ENCODE assay signal across 8 cellular contexts in the genomic region with DNA sequence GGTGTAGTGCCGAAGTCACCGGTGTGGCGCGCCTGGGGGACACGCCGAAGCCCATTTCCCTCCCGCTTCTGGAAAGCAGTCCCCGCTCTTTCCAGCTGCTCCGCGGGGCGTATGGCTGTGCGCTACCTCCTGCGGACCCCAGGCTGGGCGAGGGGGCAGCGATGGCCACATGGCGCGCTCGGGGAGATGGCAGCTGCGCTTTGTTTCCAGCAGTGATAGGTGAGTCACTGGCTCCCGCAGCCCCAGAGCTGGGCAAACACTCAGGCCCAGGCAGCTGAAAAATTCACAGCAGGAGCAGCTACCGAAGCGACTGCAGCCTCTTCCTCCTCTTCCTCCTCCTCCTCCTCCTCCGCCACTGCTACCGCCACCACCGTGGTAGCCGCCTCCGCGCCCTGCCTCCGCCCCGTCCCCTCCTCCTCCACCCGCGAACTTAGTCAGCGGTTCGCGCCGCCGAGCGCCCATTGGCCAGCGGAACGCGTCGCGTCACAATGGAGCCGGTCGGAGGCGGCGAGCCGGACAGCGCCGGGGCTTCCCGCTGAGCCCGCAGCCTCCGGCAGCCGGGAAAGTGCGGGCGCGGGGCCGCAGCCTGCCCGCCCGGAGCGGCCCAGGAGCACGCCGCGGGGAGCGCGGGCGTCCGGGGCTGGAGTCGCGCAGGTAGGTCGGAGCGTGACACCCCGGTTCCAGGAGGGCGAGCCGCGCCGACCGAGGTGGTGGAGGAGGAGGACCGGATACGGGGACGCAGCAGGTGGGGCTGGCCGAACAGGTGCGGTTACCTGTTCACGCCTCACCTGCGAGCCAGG. TPM values are rescaled to one million over a fixed set of nuclear protein-coding genes. Genes with fewer than 3 reads are reported as not detected.
DNase-seq lines count a peak whose midpoint lies in the region; ATAC-seq and TF ChIP-seq lines count a peak whose summit lies in the region.

A gene (plus strand): TSS at position 461 of the 800 bp plus-strand sequence. CDS start 57,822 bp downstream, outside the sequence.

- DNase-seq in DND-41 (peak; percentile 89), KG1 (lab: John Stamatoyannopoulos, UW) (peak; percentile 76), SHP77 (lab: John Stamatoyannopoulos, UW) (peak; percentile 75 to 82), activated gamma-delta T cell (lab: John Stamatoyannopoulos, UW) (peak; percentile 83), fibroblast of villous mesenchyme (ENCODE audit: low read depth) (peak; percentile 74), stomach (peak; percentile 92)

- H4K20me1 ChIP-seq in DND-41 (ENCODE audit: insufficient read depth, low read length), result no peaks in the 10 kb centered on the region
- H4K20me1 ChIP-seq in neural cell (ENCODE audit: insufficient read depth), result no peaks in the 10 kb centered on the region

- H2AFZ ChIP-seq in DND-41 (ENCODE audit: low read depth, low read length) (peak within 1 kb of the TSS; percentile 83), neural cell (ENCODE audit: low read depth, low read length) (peak within 1 kb of the TSS; percentile 98)

- peak within 1 kb of the TSS; percentile 76 for H3K9ac ChIP-seq in DND-41 (ENCODE audit: low read depth, low read length)
- H3K9ac ChIP-seq in neural cell (ENCODE audit: low read length), result peak within 1 kb of the TSS; percentile 91

- H3K27me3 ChIP-seq in DND-41 (ENCODE audit: insufficient read depth, low read length, poor library complexity) (no peaks in the 10 kb centered on the region), neural cell (ENCODE audit: insufficient read depth, low read depth, low read length) (no peaks in the 10 kb centered on the region), stomach (no peaks in the 10 kb centered on the region)

- TF ChIP-seq EP300 in neural cell (conservative IDR thresholded peaks at IDR 0.05; ENCODE audit: poor library complexity, severe bottlenecking) (peak; percentile 47), stomach (IDR thresholded peaks at IDR 0.05) (no peak)

- H3K4me2 ChIP-seq in DND-41 (ENCODE audit: insufficient read depth, low read length) (peak within 1 kb of the TSS; percentile 90), neural cell (ENCODE audit: low read length) (peak within 1 kb of the TSS; percentile 54)

- peak within 1 kb of the TSS; percentile 42 to 97; a peak in 3 of 4 replicates for H3K4me3 ChIP-seq in DND-41 (ENCODE audit: low read depth in 1 of 2, low read length in 2 of 2)
- H3K4me3 ChIP-seq in fibroblast of villous mesenchyme (ENCODE audit: low read depth, low read length), result peak within 1 kb of the TSS; percentile 77
- H3K4me3 ChIP-seq in neural cell (ENCODE audit: low read length), result peak within 1 kb of the TSS; percentile 100
- H3K4me3 ChIP-seq in stomach, result peak within 1 kb of the TSS; percentile 67 to 95 (median 82)

- TF ChIP-seq POLR2A in stomach (IDR thresholded peaks at IDR 0.05), result peak in 2 of 4 donors; percentile 35 to 55

- H3K27ac ChIP-seq in DND-41 (ENCODE audit: low read length), result peak within 1 kb of the TSS; percentile 71
- H3K27ac ChIP-seq in neural cell (ENCODE audit: low read length), result peak within 1 kb of the TSS; percentile 86
- peak within 1 kb of the TSS; percentile 94 to 98 (median 97) for H3K27ac ChIP-seq in stomach

- WGBS in stomach, 5 donors, result 0 to 1% (median 0%) methylated on average over 39 to 85 of the region's 85 CpGs

- ATAC-seq in DND-41 (ENCODE audit: insufficient read depth, low read depth) (peak; percentile 91), GM21723 (IDR thresholded peaks at IDR 0.05; ENCODE audit: unreplicated experiment) (peak; percentile 88)

- H3F3A ChIP-seq in neural cell (ENCODE audit: insufficient read depth, low read length, poor library complexity, severe bottlenecking), result no peaks in the 10 kb centered on the region

- no peaks in the 10 kb centered on the region for H3K9me2 ChIP-seq in neural cell (ENCODE audit: insufficient read depth, low read length)

- intact Hi-C loops in stomach (cut with DNase I; ENCODE audit: low total_unique reads), result no loop called here

- no peak for TF ChIP-seq CTCF in DND-41 (IDR thresholded peaks at IDR 0.05; ENCODE audit: borderline replicate concordance, extremely low read depth, low read length, poor library complexity, severe bottlenecking)
- TF ChIP-seq CTCF in fibroblast of villous mesenchyme (IDR thresholded peaks at IDR 0.05; ENCODE audit: insufficient read depth, low read depth, low read length), result no peak
- peak; percentile 17 for TF ChIP-seq CTCF in neural cell (IDR thresholded peaks at IDR 0.05; ENCODE audit: poor library complexity, severe bottlenecking)
- TF ChIP-seq CTCF in stomach (IDR thresholded peaks at IDR 0.05), result no peak

- peak; percentile 20 for TF ChIP-seq RAD21 in neural cell (conservative IDR thresholded peaks at IDR 0.05)

- H3K36me3 ChIP-seq in DND-41 (ENCODE audit: insufficient read depth, low read length) (no peaks in the 10 kb centered on the region), neural cell (ENCODE audit: insufficient read depth, low read length) (peaks cover 12% of the 10 kb centered on the region), stomach (no peaks in the 10 kb centered on the region)

- peaks cover 36% of the 10 kb centered on the region for H3K4me1 ChIP-seq in DND-41 (ENCODE audit: insufficient read depth, low read length)
- H3K4me1 ChIP-seq in stomach, result peaks cover 16 to 42% (median 30%) of the 10 kb centered on the region in 4 donors

- H3K9me3 ChIP-seq in DND-41 (ENCODE audit: insufficient read depth, low read length, severe bottlenecking), result no peaks in the 10 kb centered on the region
- no peaks in the 10 kb centered on the region for H3K9me3 ChIP-seq in neural cell (ENCODE audit: low read length)
- H3K9me3 ChIP-seq in stomach, result no peaks in the 10 kb centered on the region

- H3K79me2 ChIP-seq in DND-41 (ENCODE audit: insufficient read depth, low read length), result peaks cover 4% of the 10 kb centered on the region
- peaks cover 9% of the 10 kb centered on the region for H3K79me2 ChIP-seq in neural cell (replicated peaks; ENCODE audit: insufficient read depth, low read length)

TF ChIP-seq in neural cell, 6 proteins besides CTCF, POLR2A, EP300 and RAD21:
- TF ChIP-seq EZH2 (IDR thresholded peaks at IDR 0.05; ENCODE audit: borderline replicate concordance, insufficient read depth, low read length, poor library complexity, severe bottlenecking), result no peak
- no peak for TF ChIP-seq TAF1 (IDR thresholded peaks at IDR 0.05; ENCODE audit: low read depth)
- TF ChIP-seq POLR2AphosphoS5 (IDR thresholded peaks at IDR 0.05), result peak; percentile 86
- TF ChIP-seq SMC3 (conservative IDR thresholded peaks at IDR 0.05; ENCODE audit: poor library complexity), result peak; percentile 17
- TF ChIP-seq MXI1 (conservative IDR thresholded peaks at IDR 0.05; ENCODE audit: poor library complexity, severe bottlenecking), result peak; percentile 92
- TF ChIP-seq, protein P1, sequence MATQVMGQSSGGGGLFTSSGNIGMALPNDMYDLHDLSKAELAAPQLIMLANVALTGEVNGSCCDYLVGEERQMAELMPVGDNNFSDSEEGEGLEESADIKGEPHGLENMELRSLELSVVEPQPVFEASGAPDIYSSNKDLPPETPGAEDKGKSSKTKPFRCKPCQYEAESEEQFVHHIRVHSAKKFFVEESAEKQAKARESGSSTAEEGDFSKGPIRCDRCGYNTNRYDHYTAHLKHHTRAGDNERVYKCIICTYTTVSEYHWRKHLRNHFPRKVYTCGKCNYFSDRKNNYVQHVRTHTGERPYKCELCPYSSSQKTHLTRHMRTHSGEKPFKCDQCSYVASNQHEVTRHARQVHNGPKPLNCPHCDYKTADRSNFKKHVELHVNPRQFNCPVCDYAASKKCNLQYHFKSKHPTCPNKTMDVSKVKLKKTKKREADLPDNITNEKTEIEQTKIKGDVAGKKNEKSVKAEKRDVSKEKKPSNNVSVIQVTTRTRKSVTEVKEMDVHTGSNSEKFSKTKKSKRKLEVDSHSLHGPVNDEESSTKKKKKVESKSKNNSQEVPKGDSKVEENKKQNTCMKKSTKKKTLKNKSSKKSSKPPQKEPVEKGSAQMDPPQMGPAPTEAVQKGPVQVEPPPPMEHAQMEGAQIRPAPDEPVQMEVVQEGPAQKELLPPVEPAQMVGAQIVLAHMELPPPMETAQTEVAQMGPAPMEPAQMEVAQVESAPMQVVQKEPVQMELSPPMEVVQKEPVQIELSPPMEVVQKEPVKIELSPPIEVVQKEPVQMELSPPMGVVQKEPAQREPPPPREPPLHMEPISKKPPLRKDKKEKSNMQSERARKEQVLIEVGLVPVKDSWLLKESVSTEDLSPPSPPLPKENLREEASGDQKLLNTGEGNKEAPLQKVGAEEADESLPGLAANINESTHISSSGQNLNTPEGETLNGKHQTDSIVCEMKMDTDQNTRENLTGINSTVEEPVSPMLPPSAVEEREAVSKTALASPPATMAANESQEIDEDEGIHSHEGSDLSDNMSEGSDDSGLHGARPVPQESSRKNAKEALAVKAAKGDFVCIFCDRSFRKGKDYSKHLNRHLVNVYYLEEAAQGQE (IDR thresholded peaks at IDR 0.05; ENCODE audit: borderline replicate concordance), result no peak

RNA-seq across cellular contexts. Expression of the gene that starts here (rescaled TPM):
- 0.64 and 0.86 TPM in 2 replicates for total RNA-seq in fibroblast of villous mesenchyme
- 13.0 and 15.9 TPM in 2 replicates for polyA plus RNA-seq in neural cell
- 34.1 and 42.9 TPM in 2 replicates for polyA minus RNA-seq in neural cell
- 10 to 100 TPM in 4 of 5 donors, 1 to 10 TPM in 1; 1.2 to 27.4 (median 15.2) TPM for total RNA-seq in stomach
- polyA plus RNA-seq in stomach, result 1 to 10 TPM; 1.4 to 1.8 (median 1.6) TPM

Comparison
In these comparisons a context has a peak if more than half of its experiments do, and no peak if none do; other contexts are left out.
1. Peak in every context shown above with its lines: DNase-seq, ATAC-seq, H3K4me3 ChIP-seq and H3K27ac ChIP-seq.
2. Peak in DNase-seq and H3K4me3 ChIP-seq in fibroblast of villous mesenchyme; RNA of the gene not detected or under 1 TPM.